In genomic region chr18:77061291-77061945, GRCh38 we compare ENCODE assay signal across 10 cellular contexts.
A peak's percentile ranks its signal among the peaks of the same experiment; 100 is the strongest.
DNase-seq lines count a peak whose midpoint lies in the region; ATAC-seq and TF ChIP-seq lines count a peak whose summit lies in the region.
"Had no signal": no experiment of that assay in that cellular context is flagged by ENCODE, and none has a peak within 500 bp of the region (broad histone marks: within the 10 kb centered on the region; RNA-seq: fewer than 3 reads in every experiment).

No MANE protein-coding gene starts in this region.

- H3K4me1 ChIP-seq in Peyer's patch (peaks cover 13 to 53% (median 47%) of the 10 kb centered on the region in 4 donors), esophagus muscularis mucosa (peaks cover 15 to 30% (median 21%) of the 10 kb centered on the region in 4 donors)

- no peaks in the 10 kb centered on the region for H3K27me3 Mint-ChIP-seq in stimulated activated memory B cell treated with anti-CD40 and anti-IgM and Interleukin-4, amounts not matched to agents 10 μg/mL and 1 μg/mL and 100 μg/mL, for 72 hours

- H3K27ac Mint-ChIP-seq in stimulated activated memory B cell treated with anti-CD40 and anti-IgM and Interleukin-4, amounts not matched to agents 10 μg/mL and 1 μg/mL and 100 μg/mL, for 72 hours: peak overlapping the region; percentile 99

- H3K9me3 ChIP-seq in Peyer's patch: no peaks in the 10 kb centered on the region
- H3K9me3 ChIP-seq in esophagus muscularis mucosa: no peaks in the 10 kb centered on the region
- H3K9me3 ChIP-seq: ascending aorta, pancreas had no signal

- intact Hi-C loops in esophagus muscularis mucosa (cut with DNase I): no loop called here

- WGBS in esophagus muscularis mucosa: 82% methylated on average over 6 of the region's 6 CpGs

- H3K4me3 ChIP-seq in GM12864 (ENCODE audit: low read depth, low read length): peak overlapping the region; percentile 17; the same call in 1 of the 2 replicates
- no peak overlapping the region for H3K4me3 ChIP-seq in Peyer's patch
- no peak overlapping the region for H3K4me3 ChIP-seq in esophagus muscularis mucosa
- H3K4me3 ChIP-seq: ascending aorta, pancreas had no signal

- no peak for DNase-seq in GM12864 (ENCODE audit: low read depth)
- DNase-seq in Peyer's patch: no peak
- no peak for DNase-seq in esophagus muscularis mucosa (ENCODE audit: extremely low spot score)
- no peak for DNase-seq in UCSD-AML1 (lab: John Stamatoyannopoulos, UW; ENCODE audit: unreplicated experiment)
- DNase-seq in OCI-M2 (lab: John Stamatoyannopoulos, UW; ENCODE audit: unreplicated experiment): no peak
- DNase-seq: NCI-H1930 had no signal

- TF ChIP-seq EP300 in esophagus muscularis mucosa (IDR thresholded peaks at IDR 0.05): no peak

- H3K27me3 ChIP-seq in Peyer's patch (no peaks in the 10 kb centered on the region), esophagus muscularis mucosa (no peaks in the 10 kb centered on the region)
- H3K27me3 ChIP-seq: ascending aorta, pancreas had no signal

- H3K36me3 Mint-ChIP-seq in stimulated activated memory B cell treated with anti-CD40 and anti-IgM and Interleukin-4, amounts not matched to agents 10 μg/mL and 1 μg/mL and 100 μg/mL, for 72 hours: peaks cover 51% of the 10 kb centered on the region

- H3K36me3 ChIP-seq in Peyer's patch (peaks cover 0 to 10% (median 0%) of the 10 kb centered on the region in 3 donors), esophagus muscularis mucosa (peaks cover 0 to 21% (median 4%) of the 10 kb centered on the region in 4 donors)

- TF ChIP-seq POLR2A in Peyer's patch (IDR thresholded peaks at IDR 0.05) (no peak), esophagus muscularis mucosa (IDR thresholded peaks at IDR 0.05; ENCODE audit: low read depth) (no peak)

- H3K4me1 Mint-ChIP-seq in stimulated activated memory B cell treated with anti-CD40 and anti-IgM and Interleukin-4, amounts not matched to agents 10 μg/mL and 1 μg/mL and 100 μg/mL, for 72 hours: peaks cover 69% of the 10 kb centered on the region

- H3K27ac ChIP-seq in Peyer's patch: peak overlapping the region; percentile 69 to 85 (median 82)
- peak overlapping the region in 3 of 4 donors; percentile 21 to 43 (median 32) for H3K27ac ChIP-seq in esophagus muscularis mucosa (replicated peaks in 1 of 4)

- no peak for ATAC-seq in stimulated activated memory B cell treated with anti-CD40 and anti-IgM and Interleukin-4, amounts not matched to agents 10 μg/mL and 1 μg/mL and 100 μg/mL, for 72 hours
- no peak for ATAC-seq in HG03097 (IDR thresholded peaks at IDR 0.05; ENCODE audit: low FRiP score, unreplicated experiment)

- H3K4me3 Mint-ChIP-seq in stimulated activated memory B cell treated with anti-CD40 and anti-IgM and Interleukin-4, amounts not matched to agents 10 μg/mL and 1 μg/mL and 100 μg/mL, for 72 hours: peak overlapping the region; percentile 70

- TF ChIP-seq CTCF in GM12864 (IDR thresholded peaks at IDR 0.05; ENCODE audit: low read depth, low read length, missing control alignments) (no peak), Peyer's patch (IDR thresholded peaks at IDR 0.05) (no peak), esophagus muscularis mucosa (IDR thresholded peaks at IDR 0.05) (no peak)

- H3K9me3 Mint-ChIP-seq in stimulated activated memory B cell treated with anti-CD40 and anti-IgM and Interleukin-4, amounts not matched to agents 10 μg/mL and 1 μg/mL and 100 μg/mL, for 72 hours: peaks cover 3% of the 10 kb centered on the region
